ENCODE assay signal across 12 cellular contexts in the genomic region with DNA sequence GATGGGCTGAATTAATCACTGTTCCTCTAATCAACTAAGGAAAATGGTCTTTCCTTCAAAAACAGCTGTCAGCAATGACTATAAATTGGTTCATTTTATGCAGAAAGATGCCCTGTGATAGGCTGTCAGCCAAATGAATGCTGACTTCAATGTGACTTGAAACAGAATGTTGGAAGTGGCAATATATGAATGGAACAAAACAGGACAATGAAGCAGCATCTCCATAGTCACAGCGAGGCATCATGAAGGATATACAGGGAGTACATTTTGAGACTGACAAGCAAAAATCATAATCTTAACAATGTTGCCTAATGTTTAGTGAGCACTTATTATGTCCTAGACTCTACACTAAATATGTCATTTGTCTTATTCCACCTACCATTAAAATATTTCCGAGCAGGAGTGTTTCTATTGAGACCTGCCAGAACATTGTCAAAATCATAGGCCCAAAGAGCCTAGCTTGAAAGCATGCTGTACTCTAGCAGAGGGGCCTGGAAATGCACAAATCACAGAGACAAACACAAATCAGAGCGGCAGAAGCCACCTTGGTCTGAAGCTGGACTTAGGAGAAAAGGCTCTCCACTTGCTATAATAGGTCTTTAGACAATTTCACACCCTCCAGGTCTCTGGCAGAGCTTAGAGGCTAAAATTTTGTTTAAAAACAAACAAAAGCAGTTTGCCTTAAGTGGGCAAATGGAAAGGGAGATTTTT.
DNase-seq lines count a peak whose midpoint lies in the region; ATAC-seq, FAIRE-seq and TF ChIP-seq lines count a peak whose summit lies in the region.
"Had no signal": no experiment of that assay in that cellular context is flagged by ENCODE, and none has a peak within 500 bp of the region (broad histone marks: within the 10 kb centered on the region; RNA-seq: fewer than 3 reads in every experiment).

No MANE protein-coding gene starts in this region.

- no peak overlapping the region for H2AFZ ChIP-seq in hepatocyte

- H3K36me3 ChIP-seq in body of pancreas (replicated peaks in 1 of 2; ENCODE audit: insufficient read depth in 1 of 2, low read depth in 2 of 2) (no peaks in the 10 kb centered on the region), hepatocyte (replicated peaks; ENCODE audit: insufficient read depth, low read depth) (no peaks in the 10 kb centered on the region), skeletal muscle tissue (ENCODE audit: control insufficient read depth in 3 of 3, insufficient read depth in 3 of 3, low read length in 3 of 3) (no peaks in the 10 kb centered on the region)

- peak overlapping the region; percentile 13 for H3K4me2 ChIP-seq in hepatocyte
- H3K4me2 ChIP-seq: KMS-11 had no signal

- peak overlapping the region in 2 of 3 donors; percentile 0 to 23 for H3K9ac ChIP-seq in skeletal muscle tissue (ENCODE audit: low read depth in 1 of 3, low read length in 3 of 3)
- H3K9ac ChIP-seq: KMS-11 had no signal

- WGBS in body of pancreas, 2 donors = 67 to 77% methylated on average over 3 of the region's 3 CpGs
- WGBS in hepatocyte (ENCODE audit: low lambda C conversion rate, missing lambda C conversion rate) = 74% methylated on average over 3 of the region's 3 CpGs

- H3K4me3 Mint-ChIP-seq in Calu3 (ENCODE audit: low read depth, unreplicated experiment) = peak overlapping the region; percentile 47
- H3K4me3 Mint-ChIP-seq: naive B cell had no signal

- H3K9me3 Mint-ChIP-seq in Calu3 (ENCODE audit: low read depth, unreplicated experiment) = peaks cover 7% of the 10 kb centered on the region
- H3K9me3 Mint-ChIP-seq: naive B cell had no signal

- intact Hi-C loops in Calu3 (cut with micrococcal nuclease; ENCODE audit: unreplicated experiment) = no loop called here
- intact Hi-C loops in body of pancreas (cut with DNase I) = no loop called here

- H3K27me3 ChIP-seq in body of pancreas (no peaks in the 10 kb centered on the region), hepatocyte (no peaks in the 10 kb centered on the region), skeletal muscle tissue (ENCODE audit: control insufficient read depth in 3 of 3, insufficient read depth in 3 of 3, low read length in 3 of 3) (no peaks in the 10 kb centered on the region)

- H4K20me1 ChIP-seq in hepatocyte (ENCODE audit: insufficient read depth, poor library complexity, severe bottlenecking) = no peaks in the 10 kb centered on the region

- CTCF ChIA-PET in Calu3 (lab: Charles Lee) = interaction anchor here (0.6 to 2.4 kb wide), 6 partner anchors 18 to 837 kb away, joined by 3 to 13 read pairs (median 4); a partner anchor contains a TSS

- peaks cover 46% of the 10 kb centered on the region for H3K4me1 Mint-ChIP-seq in Calu3 (ENCODE audit: low read depth, unreplicated experiment)
- H3K4me1 Mint-ChIP-seq: CD14-positive monocyte, naive B cell had no signal

- peaks cover 6% of the 10 kb centered on the region for H3K79me2 ChIP-seq in hepatocyte

- H3K9me2 ChIP-seq in hepatocyte (replicated peaks; ENCODE audit: insufficient read depth) = no peaks in the 10 kb centered on the region

- H3K27me3 Mint-ChIP-seq in Calu3 (ENCODE audit: unreplicated experiment) = no peaks in the 10 kb centered on the region

- TF ChIP-seq CTCF in Calu3 (IDR thresholded peaks at IDR 0.05; ENCODE audit: unreplicated experiment) (no peak), body of pancreas (IDR thresholded peaks at IDR 0.05) (no peak), hepatocyte (IDR thresholded peaks at IDR 0.05; ENCODE audit: poor library complexity) (no peak)

- no peak for DNase-seq in Calu3
- no peak for DNase-seq in body of pancreas
- no peak for DNase-seq in hepatocyte (ENCODE audit: low spot score)
- no peak for DNase-seq in H54 (ENCODE audit: insufficient read length, low spot score)
- DNase-seq: naive B cell; stimulated activated CD4-positive, alpha-beta T cell treated with anti-CD3 and anti-CD28 coated beads, Interleukin-4, amount 100 ng/mL, for 1 hour had no signal

- H3K36me3 Mint-ChIP-seq in Calu3 (ENCODE audit: insufficient read depth, unreplicated experiment) = peaks cover 10% of the 10 kb centered on the region
- H3K36me3 Mint-ChIP-seq: CD14-positive monocyte, naive B cell had no signal

- TF ChIP-seq POLR2A in body of pancreas (IDR thresholded peaks at IDR 0.05) = no peak
- TF ChIP-seq POLR2A in H54 (IDR thresholded peaks at IDR 0.05; ENCODE audit: low read depth, low read length) = no peak

- peaks cover 58% of the 10 kb centered on the region for H3K4me1 ChIP-seq in body of pancreas
- H3K4me1 ChIP-seq in hepatocyte (ENCODE audit: insufficient read depth) = peaks cover 42% of the 10 kb centered on the region
- H3K4me1 ChIP-seq in skeletal muscle tissue (ENCODE audit: control insufficient read depth in 3 of 3, insufficient read depth in 3 of 3, low read length in 3 of 3) = peaks cover 43 to 55% (median 53%) of the 10 kb centered on the region in 3 donors

- ATAC-seq in body of pancreas = peak; percentile 1
- ATAC-seq in GM19452 (IDR thresholded peaks at IDR 0.05; ENCODE audit: unreplicated experiment) = no peak
- ATAC-seq in HG02588 (IDR thresholded peaks at IDR 0.05; ENCODE audit: unreplicated experiment) = no peak
- ATAC-seq in GM21367 (IDR thresholded peaks at IDR 0.05; ENCODE audit: unreplicated experiment) = no peak

- H3K27ac ChIP-seq in body of pancreas (peak overlapping the region; percentile 95 to 98 (median 96)), hepatocyte (peak overlapping the region; percentile 96), skeletal muscle tissue (ENCODE audit: low read depth, low read length) (peak overlapping the region; percentile 84)
- H3K27ac ChIP-seq: KMS-11 had no signal

- FAIRE-seq in H54 (lab: Jason Lieb, UNC) = no peak

- H3K4me3 ChIP-seq in body of pancreas (no peak overlapping the region), hepatocyte (no peak overlapping the region), skeletal muscle tissue (ENCODE audit: low read length in 3 of 3) (peak overlapping the region in 1 of 3 donors; percentile 3)

- no TSS peak for BruUV-seq in Calu3 (replicated peaks; lab: Mats Ljungman, UMichigan)

- H3K27ac Mint-ChIP-seq in Calu3 (ENCODE audit: unreplicated experiment) = peak overlapping the region; percentile 77
- H3K27ac Mint-ChIP-seq: CD14-positive monocyte, naive B cell had no signal

- H3K9me3 ChIP-seq in body of pancreas (no peaks in the 10 kb centered on the region), hepatocyte (ENCODE audit: low read depth) (no peaks in the 10 kb centered on the region), skeletal muscle tissue (ENCODE audit: control insufficient read depth in 3 of 3, low read length in 3 of 3) (no peaks in the 10 kb centered on the region)
